In the genomic region with DNA sequence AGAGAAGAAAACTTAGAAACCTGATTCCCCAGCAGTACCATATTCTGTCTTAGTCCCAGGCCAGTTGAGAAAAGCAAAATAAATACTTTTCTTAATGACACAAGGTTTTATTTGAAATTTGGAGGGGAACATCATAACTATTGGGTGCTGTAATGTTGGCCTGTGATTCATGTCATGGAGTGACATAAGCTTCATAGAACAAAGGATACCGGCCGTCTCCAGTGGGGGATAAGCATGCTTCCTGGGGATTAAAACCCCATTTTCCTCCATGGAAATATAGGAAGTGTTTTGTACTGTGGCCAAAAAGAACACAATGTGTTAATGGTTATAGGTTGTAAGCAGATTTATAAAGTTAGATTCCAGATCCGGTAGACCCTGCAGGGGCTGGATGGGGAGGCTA, we compare ENCODE assay signal across 21 cellular contexts. TPM values are rescaled to one million over a fixed set of nuclear protein-coding genes. Genes with fewer than 3 reads are reported as not detected.
A peak's percentile ranks its signal among the peaks of the same experiment; 100 is the strongest.
DNase-seq lines count a peak whose midpoint lies in the region; ATAC-seq, FAIRE-seq and TF ChIP-seq lines count a peak whose summit lies in the region.
"Had no signal": no experiment of that assay in that cellular context is flagged by ENCODE, and none has a peak within 500 bp of the region (broad histone marks: within the 10 kb centered on the region; RNA-seq: fewer than 3 reads in every experiment).

No MANE protein-coding gene starts in this region.

- no peak overlapping the region for H2BK12ac ChIP-seq in mesenchymal stem cell (ENCODE audit: low read length in 2 of 2)

- CTCF ChIA-PET in IMR-90 (lab: Yijun Ruan, JAX) = interaction anchor here (2.0 kb wide), 1 partner anchor 8 kb away, joined by 11 read pairs; no protein-coding TSS in a partner anchor

- no peak overlapping the region for H3K56ac ChIP-seq in IMR-90 (ENCODE audit: extremely low read depth, insufficient read depth, low read length)

- H3K36me3 ChIP-seq in IMR-90 (ENCODE audit: control insufficient read depth, insufficient read depth, low read length) = peaks cover 52% of the 10 kb centered on the region
- peaks cover 38% of the 10 kb centered on the region for H3K36me3 ChIP-seq in astrocyte (ENCODE audit: insufficient read depth, low read length)
- peaks cover 25 to 64% of the 10 kb centered on the region in 2 experiments for H3K36me3 ChIP-seq in mesenchymal stem cell (ENCODE audit: control insufficient read depth in 1 of 2, insufficient read depth in 2 of 2, low read depth in 1 of 2, low read length in 2 of 2)
- peaks cover 3 to 9% (median 5%) of the 10 kb centered on the region in 3 donors for H3K36me3 ChIP-seq in tibial artery
- H3K36me3 ChIP-seq: prostate gland had no signal

- H3K4me3 Mint-ChIP-seq in astrocyte (ENCODE audit: unreplicated experiment) = no peak overlapping the region
- H3K4me3 Mint-ChIP-seq: activated T-cell treated with anti-CD3 and anti-CD28 coated beads, Interleukin-2, amount 50 U/mL, for 24 hours; CD14-positive monocyte had no signal

- H3K4me1 ChIP-seq in IMR-90 (ENCODE audit: control insufficient read depth, insufficient read depth, low read length) (peaks cover 23% of the 10 kb centered on the region), astrocyte (ENCODE audit: insufficient read depth, low read length) (peaks cover 17% of the 10 kb centered on the region), mesenchymal stem cell (ENCODE audit: control insufficient read depth, insufficient read depth, low read depth, low read length) (no peaks in the 10 kb centered on the region), tibial artery (peaks cover 0 to 68% (median 26%) of the 10 kb centered on the region in 4 donors)
- H3K4me1 ChIP-seq: prostate gland had no signal

- BruUV-seq in IMR-90 (replicated peaks; lab: Mats Ljungman, UMichigan) = no TSS peak

- H2AK5ac ChIP-seq in IMR-90 (ENCODE audit: low read depth, low read length) (peak overlapping the region; percentile 74; the same call in 1 of the 2 replicates), mesenchymal stem cell (ENCODE audit: low read length, severe bottlenecking) (no peak overlapping the region)

- H3K9me1 ChIP-seq in IMR-90 (ENCODE audit: insufficient read depth, low read length) = peaks cover 8% of the 10 kb centered on the region; the same call in 1 of the 2 replicates

- no peak for TF ChIP-seq POLR2A in IMR-90 (IDR thresholded peaks at IDR 0.05; ENCODE audit: low read depth, low read length)

- H3K4ac ChIP-seq in IMR-90 (ENCODE audit: low read depth, low read length) (peak overlapping the region; percentile 87), mesenchymal stem cell (ENCODE audit: low read depth in 1 of 2, low read length in 2 of 2) (no peak overlapping the region)

- peak overlapping the region; percentile 86 for H3K27ac ChIP-seq in IMR-90 (ENCODE audit: insufficient read depth, low read length)
- H3K27ac ChIP-seq in astrocyte (ENCODE audit: low read depth, low read length) = peak overlapping the region; percentile 94
- no peak overlapping the region for H3K27ac ChIP-seq in mesenchymal stem cell (ENCODE audit: low read length, poor library complexity, severe bottlenecking)
- peak overlapping the region; percentile 77 to 82 for H3K27ac ChIP-seq in tibial artery
- H3K27ac ChIP-seq: HL-60 had no signal

- H2AFZ ChIP-seq in IMR-90 (replicated peaks; ENCODE audit: low read length, poor library complexity) (no peak overlapping the region), astrocyte (ENCODE audit: low read depth, low read length) (no peak overlapping the region), mesenchymal stem cell (ENCODE audit: low read depth, low read length) (no peak overlapping the region)

- ATAC-seq in IMR-90 (ENCODE audit: low read depth) = no peak
- ATAC-seq in GM21576 (IDR thresholded peaks at IDR 0.05; ENCODE audit: unreplicated experiment) = no peak

- H3K9me3 Mint-ChIP-seq in astrocyte (ENCODE audit: unreplicated experiment) = no peaks in the 10 kb centered on the region
- H3K9me3 Mint-ChIP-seq: activated T-cell treated with anti-CD3 and anti-CD28 coated beads, Interleukin-2, amount 50 U/mL, for 24 hours had no signal

- no peak for FAIRE-seq in astrocyte (lab: Jason Lieb, UNC)
- FAIRE-seq: D721Med, GM19239 had no signal

- no peak for TF ChIP-seq CTCF in IMR-90 (conservative IDR thresholded peaks at IDR 0.05; ENCODE audit: low read depth, low read length)
- no peak for TF ChIP-seq CTCF in astrocyte (IDR thresholded peaks at IDR 0.05; ENCODE audit: insufficient read depth, low read depth, low read length)
- no peak for TF ChIP-seq CTCF in tibial artery (IDR thresholded peaks at IDR 0.05)

- H3K79me1 ChIP-seq in IMR-90 (ENCODE audit: low read depth in 1 of 2, low read length in 2 of 2) (peaks cover 25 to 52% of the 10 kb centered on the region in 2 experiments), mesenchymal stem cell (replicated peaks; ENCODE audit: low read length, poor library complexity, severe bottlenecking) (peaks cover 23% of the 10 kb centered on the region)

- H2BK20ac ChIP-seq in IMR-90 (ENCODE audit: low read depth, low read length) = peak overlapping the region; percentile 17

- 0 out of 2 replicates have a peak overlapping the region, but pooled peaks have one; percentile 16 for H3K9ac ChIP-seq in IMR-90 (ENCODE audit: low read depth, low read length)
- peak overlapping the region; percentile 1 for H3K9ac ChIP-seq in astrocyte (ENCODE audit: low read length)
- H3K9ac ChIP-seq in mesenchymal stem cell (ENCODE audit: low read length) = peak overlapping the region; percentile 20

- dilution Hi-C loops in IMR-90 (cut with HindIII; ENCODE audit: low sequenced_read_pairs, unreplicated experiment) = no loop called here

- H2BK5ac ChIP-seq in IMR-90 (ENCODE audit: low read depth, low read length, poor library complexity, severe bottlenecking) (peak overlapping the region; percentile 99), mesenchymal stem cell (ENCODE audit: low read depth, low read length, poor library complexity, severe bottlenecking) (no peak overlapping the region)

- H3K27ac Mint-ChIP-seq in astrocyte (ENCODE audit: unreplicated experiment) = peak overlapping the region; percentile 95
- H3K27ac Mint-ChIP-seq: activated T-cell treated with anti-CD3 and anti-CD28 coated beads, Interleukin-2, amount 50 U/mL, for 24 hours had no signal

- POLR2A ChIA-PET in IMR-90 (lab: Charles Lee; ENCODE audit: unreplicated experiment) = no interaction called here

- H4K20me1 ChIP-seq in IMR-90 (ENCODE audit: insufficient read depth, low read length) = no peaks in the 10 kb centered on the region
- H4K20me1 ChIP-seq in astrocyte (ENCODE audit: insufficient read depth, low read length) = no peaks in the 10 kb centered on the region

- peak overlapping the region; percentile 47 to 77 for H4K8ac ChIP-seq in IMR-90 (ENCODE audit: low read depth in 2 of 2, low read length in 2 of 2)
- H4K8ac ChIP-seq in mesenchymal stem cell (ENCODE audit: low read length) = no peak overlapping the region

- H3K23ac ChIP-seq in IMR-90 (ENCODE audit: low read depth, low read length) (peak overlapping the region; percentile 64; the same call in 1 of the 2 replicates), mesenchymal stem cell (ENCODE audit: low read length in 2 of 2) (no peak overlapping the region)

- H4K91ac ChIP-seq in IMR-90 (ENCODE audit: insufficient read depth, low read depth, low read length) = peak overlapping the region; percentile 73
- peak overlapping the region; percentile 68 for H4K91ac ChIP-seq in mesenchymal stem cell (ENCODE audit: low read length)

- H2BK15ac ChIP-seq in IMR-90 (ENCODE audit: low read depth, low read length) = 0 out of 3 replicates have a peak overlapping the region, but pooled peaks have one; percentile 30
- no peak overlapping the region for H2BK15ac ChIP-seq in mesenchymal stem cell (ENCODE audit: low read depth, poor library complexity, severe bottlenecking)

- peak overlapping the region; percentile 99 for H4K5ac ChIP-seq in IMR-90 (ENCODE audit: low read depth, low read length)

- H3K18ac ChIP-seq in IMR-90 (ENCODE audit: low read depth, low read length) (peak overlapping the region; percentile 99), mesenchymal stem cell (ENCODE audit: low read depth in 1 of 2, low read length in 2 of 2) (no peak overlapping the region)

- peaks cover 21% of the 10 kb centered on the region for H3K36me3 Mint-ChIP-seq in astrocyte (ENCODE audit: low read depth, unreplicated experiment)

- no peaks in the 10 kb centered on the region for H3K27me3 Mint-ChIP-seq in astrocyte (ENCODE audit: low read depth, unreplicated experiment)
- H3K27me3 Mint-ChIP-seq: activated T-cell treated with anti-CD3 and anti-CD28 coated beads, Interleukin-2, amount 50 U/mL, for 24 hours had no signal

- H3K4me2 ChIP-seq in IMR-90 (ENCODE audit: low read depth, low read length) (no peak overlapping the region), astrocyte (ENCODE audit: low read length) (no peak overlapping the region), mesenchymal stem cell (ENCODE audit: low read length, poor library complexity, severe bottlenecking) (no peak overlapping the region)

- peaks cover 31% of the 10 kb centered on the region for H3K4me1 Mint-ChIP-seq in astrocyte (ENCODE audit: low read depth, unreplicated experiment)
- H3K4me1 Mint-ChIP-seq: CD14-positive monocyte had no signal

- no peak overlapping the region for H2AK9ac ChIP-seq in IMR-90 (replicated peaks; ENCODE audit: low read depth, low read length, poor library complexity)

- no peak overlapping the region for H3K4me3 ChIP-seq in IMR-90 (ENCODE audit: insufficient read depth, low read depth, low read length)
- no peak overlapping the region for H3K4me3 ChIP-seq in astrocyte (ENCODE audit: insufficient read depth, low read depth, low read length)
- H3K4me3 ChIP-seq in mesenchymal stem cell (ENCODE audit: insufficient read depth in 1 of 2, low read depth in 1 of 2, low read length in 2 of 2) = no peak overlapping the region
- H3K4me3 ChIP-seq in tibial artery = no peak overlapping the region
- H3K4me3 ChIP-seq: prostate gland had no signal

- H3K79me2 ChIP-seq in astrocyte (ENCODE audit: insufficient read depth, low read length) = peaks cover 41% of the 10 kb centered on the region

- no peaks in the 10 kb centered on the region for H3K27me3 ChIP-seq in IMR-90 (ENCODE audit: control insufficient read depth, insufficient read depth, low read length)
- H3K27me3 ChIP-seq in astrocyte (ENCODE audit: insufficient read depth, low read length) = no peaks in the 10 kb centered on the region
- H3K27me3 ChIP-seq in mesenchymal stem cell (ENCODE audit: control insufficient read depth in 1 of 2, insufficient read depth in 1 of 2, low read length in 2 of 2) = no peaks in the 10 kb centered on the region
- no peaks in the 10 kb centered on the region for H3K27me3 ChIP-seq in tibial artery

- no CpG with 5 or more reads among the region's 3 CpGs for WGBS in IMR-90 (ENCODE audit: extremely low coverage in 2 of 2, insufficient read length in 1 of 2), 2 experiments
- WGBS in mesenchymal stem cell = 92% methylated on average over 3 of the region's 3 CpGs

- in situ Hi-C loops in IMR-90 (cut with MboI; ENCODE audit: low sequenced_read_pairs) = no loop called here

- TF ChIP-seq RAD21 in IMR-90 (IDR thresholded peaks at IDR 0.05; ENCODE audit: low read length) = no peak

- DNase-seq in IMR-90 (peak; percentile 49), astrocyte (ENCODE audit: low read depth) (no peak), mesenchymal stem cell (no peak), tibial artery (no peak), GOT3 (lab: John Stamatoyannopoulos, UW) (no peak), hippocampal formation (lab: John Stamatoyannopoulos, UW) (no peak)
- DNase-seq: activated CD4-positive, alpha-beta T cell treated with anti-CD3 and anti-CD28 coated beads for 4 hours; activated CD8-positive, alpha-beta memory T cell treated with anti-CD3 and anti-CD28 coated beads for 24 hours; activated T-cell treated with anti-CD3 and anti-CD28 coated beads, Interleukin-2, amount 50 U/mL, for 24 hours; amygdala; NCI-H1048; NCI-H1694 treated with DMSO at 0.1 percent for 48 hours; NCI-H2171 treated with DMSO at 0.1 percent for 48 hours; NCI-H526; stimulated activated CD4-positive, alpha-beta T cell treated with anti-CD3 and anti-CD28 coated beads, Interleukin-1b, Interleukin-23, amount 100 ng/mL, for 48 hours had no signal

- 0 out of 2 replicates have a peak overlapping the region, but pooled peaks have one; percentile 14 for H3K14ac ChIP-seq in IMR-90 (replicated peaks; ENCODE audit: low read depth, low read length)
- no peak overlapping the region for H3K14ac ChIP-seq in mesenchymal stem cell (ENCODE audit: low read length in 2 of 2)

- H2BK120ac ChIP-seq in IMR-90 (ENCODE audit: low read depth, low read length) (peak overlapping the region; percentile 28; the same call in 1 of the 2 replicates), mesenchymal stem cell (ENCODE audit: low read depth, low read length) (no peak overlapping the region)

- intact Hi-C loops in IMR-90 (cut with micrococcal nuclease) = loop anchor here (5.0 kb wide), 1 partner anchor 66 kb away; no protein-coding TSS in a partner anchor
- intact Hi-C loops in tibial artery (cut with DNase I; ENCODE audit: low total_unique reads) = no loop called here

- H3K9me3 ChIP-seq in IMR-90 (ENCODE audit: control insufficient read depth, insufficient read depth, low read length) (no peaks in the 10 kb centered on the region), astrocyte (ENCODE audit: insufficient read depth, low read depth, low read length) (no peaks in the 10 kb centered on the region), mesenchymal stem cell (ENCODE audit: control insufficient read depth, low read length) (no peaks in the 10 kb centered on the region), tibial artery (no peaks in the 10 kb centered on the region)
- H3K9me3 ChIP-seq: prostate gland had no signal

RNA-seq across cellular contexts. Expression of a gene that starts 18.0 kb away (rescaled TPM):
- total RNA-seq in IMR-90 (2012; rRNA removed) (53.2 and 53.9 TPM in 2 replicates), astrocyte (103 and 107 TPM in 2 replicates)
- 39.0 and 43.5 TPM in 2 replicates for polyA plus RNA-seq in IMR-90 (2012; rRNA removed)
- 21.0 and 28.9 TPM in 2 replicates for polyA plus RNA-seq in IMR-90 (2012; cell fraction: cytosol; rRNA removed)
- polyA plus RNA-seq in IMR-90 (2012; cell fraction: nucleus; rRNA removed; ENCODE audit: low replicate concordance) = 25.2 and 89.7 TPM in 2 replicates
- 30.8 TPM for polyA plus RNA-seq in mesenchymal stem cell (2013, experiment 1 of 2)
- polyA plus RNA-seq in mesenchymal stem cell (2013, experiment 2 of 2) = 33.1 TPM
